ENCODE assay signal across 23 cellular contexts in genomic region chr11:25247336-25247735, GRCh38.
DNase-seq lines count a peak whose midpoint lies in the region; ATAC-seq and TF ChIP-seq lines count a peak whose summit lies in the region.
"Had no signal": no experiment of that assay in that cellular context is flagged by ENCODE, and none has a peak within 500 bp of the region (broad histone marks: within the 10 kb centered on the region; RNA-seq: fewer than 3 reads in every experiment).

No MANE protein-coding gene starts in this region.

- CTCF ChIA-PET in AG04450 (lab: Charles Lee): no interaction called here

- ATAC-seq in foreskin keratinocyte: peak; percentile 45
- ATAC-seq: CD8-positive, alpha-beta T cell; HCT116; Panc1 had no signal

- POLR2A ChIA-PET in AG04450 (lab: Yijun Ruan, JAX): no interaction called here

- in situ Hi-C loops in astrocyte of the spinal cord (cut with HindIII; ENCODE audit: low sequenced_read_pairs): no loop called here

- no peak for TF ChIP-seq CTCF in AG04450 (IDR thresholded peaks at IDR 0.05; ENCODE audit: low read depth, low read length)
- TF ChIP-seq CTCF in astrocyte of the spinal cord (IDR thresholded peaks at IDR 0.05; ENCODE audit: low read depth, low read length): no peak
- TF ChIP-seq CTCF in foreskin keratinocyte (conservative IDR thresholded peaks at IDR 0.05): no peak

- no peak overlapping the region for H3K27ac ChIP-seq in AG04450 (ENCODE audit: low read depth, low read length)
- H3K27ac ChIP-seq in foreskin keratinocyte: no peak overlapping the region
- H3K27ac ChIP-seq: C4-2B, HL-60 had no signal

- H3K9me3 ChIP-seq in AG04450 (ENCODE audit: control insufficient read depth, insufficient read depth, low read length): no peaks in the 10 kb centered on the region
- H3K9me3 ChIP-seq: Caco-2, MG63 had no signal

- no peak overlapping the region for H3K4me3 ChIP-seq in AG04450 (ENCODE audit: low read depth, low read length)
- no peak overlapping the region for H3K4me3 ChIP-seq in astrocyte of the spinal cord (ENCODE audit: low read depth, low read length)
- H3K4me3 ChIP-seq: MG63 had no signal

- no peaks in the 10 kb centered on the region for H3K27me3 ChIP-seq in AG04450 (ENCODE audit: control insufficient read depth, insufficient read depth, low read length)
- H3K27me3 ChIP-seq in foreskin keratinocyte: no peaks in the 10 kb centered on the region
- H3K27me3 ChIP-seq: MG63 had no signal

- H3K4me1 ChIP-seq in foreskin keratinocyte: no peaks in the 10 kb centered on the region
- H3K4me1 ChIP-seq: Caco-2 had no signal

- DNase-seq in AG04450 (ENCODE audit: low read depth, low spot score): peak; percentile 33
- peak; percentile 4 for DNase-seq in HS-5 (ENCODE audit: low read depth)
- DNase-seq in astrocyte of the spinal cord (ENCODE audit: low read depth, low spot score): peak; percentile 2
- peak; percentile 11 to 21 for DNase-seq in foreskin keratinocyte
- no peak for DNase-seq in pons (ENCODE audit: low spot score)
- no peak for DNase-seq in NCI-H187 treated with DMSO at 0.1 percent for 48 hours (lab: John Stamatoyannopoulos, UW)
- no peak for DNase-seq in Ammon's horn (ENCODE audit: low spot score)
- DNase-seq: Caco-2; CD8-positive, alpha-beta T cell; DMS79; EL; GF-D8; KBM-7; MG63; NCI-H1105 treated with DMSO at 0.1 percent for 48 hours; NCI-H146; NCI-H2081; NCI-H2227 treated with DMSO at 0.1 percent for 48 hours; SHP77 treated with DMSO at 0.1 percent for 48 hours had no signal

Comparison
In these comparisons a context has a peak if more than half of its experiments do, and no peak if none do; other contexts are left out.
1. DNase-seq: peak in AG04450 (single experiment), HS-5 (single experiment), astrocyte of the spinal cord (single experiment) and foreskin keratinocyte (2 of 2); none in pons (single experiment), NCI-H187 treated with DMSO at 0.1 percent for 48 hours (single experiment) and Ammon's horn (single experiment).